In genomic region chr5:96661101-96661840, GRCh38 we compare ENCODE assay signal across 8 cellular contexts. TPM values are rescaled to one million over a fixed set of nuclear protein-coding genes. Genes with fewer than 3 reads are reported as not detected.
DNase-seq lines count a peak whose midpoint lies in the region; ATAC-seq, FAIRE-seq and TF ChIP-seq lines count a peak whose summit lies in the region.

No MANE protein-coding gene starts in this region.

- WGBS in thyroid gland, 2 donors, result 4 to 5% methylated on average over 20 of the region's 20 CpGs

- intact Hi-C loops in activated CD4-positive, alpha-beta memory T cell treated with anti-CD3 and anti-CD28 coated beads for 36 hours (cut with micrococcal nuclease), result loop anchor here (1.0 to 5.0 kb wide), 8 partner anchors 216 to 1109 kb away; partner anchors contain the start of genes ERAP2, RIOK2 and SKIC3
- intact Hi-C loops in endothelial cell of umbilical vein (cut with micrococcal nuclease) (loop anchor here (5.0 kb wide), 1 partner anchor 86 kb away; no protein-coding TSS in a partner anchor), thyroid gland (cut with DNase I) (no loop called here)

- H3K79me2 ChIP-seq in KMS-11 (ENCODE audit: insufficient read depth, low read depth) (peaks cover 31% of the 10 kb centered on the region), endothelial cell of umbilical vein (ENCODE audit: control insufficient read depth, insufficient read depth, low read length) (peaks cover 29% of the 10 kb centered on the region)

- H3K27ac Mint-ChIP-seq in activated CD4-positive, alpha-beta memory T cell treated with anti-CD3 and anti-CD28 coated beads for 36 hours, result peak overlapping the region; percentile 95

- no peak overlapping the region for H3K4me3 ChIP-seq in KMS-11 (IDR thresholded peaks at IDR 0.05; ENCODE audit: insufficient read depth, low read depth, low read length)
- H3K4me3 ChIP-seq in endothelial cell of umbilical vein (replicated peaks in 1 of 3; ENCODE audit: insufficient read depth in 1 of 3, low read depth in 1 of 3, low read length in 3 of 3), result peak overlapping the region; percentile 49 to 86 (median 84)
- H3K4me3 ChIP-seq in muscle layer of colon (ENCODE audit: low read depth in 1 of 2, low read length in 2 of 2), result peak overlapping the region; percentile 63 to 92
- H3K4me3 ChIP-seq in thyroid gland (replicated peaks in 1 of 3), result peak overlapping the region; percentile 65 to 99 (median 96)

- no peaks in the 10 kb centered on the region for H3K9me3 ChIP-seq in endothelial cell of umbilical vein (replicated peaks; ENCODE audit: control insufficient read depth, insufficient read depth, low read length)
- H3K9me3 ChIP-seq in muscle layer of colon (ENCODE audit: low read length), result no peaks in the 10 kb centered on the region
- no peaks in the 10 kb centered on the region for H3K9me3 ChIP-seq in thyroid gland

- TF ChIP-seq CTCF in KMS-11 (conservative IDR thresholded peaks at IDR 0.05; ENCODE audit: low read depth, low read length) (no peak), endothelial cell of umbilical vein (IDR thresholded peaks at IDR 0.05; ENCODE audit: extremely low read depth in 1 of 2, insufficient read depth in 1 of 2, low read depth in 1 of 2, low read length in 2 of 2) (no peak), thyroid gland (IDR thresholded peaks at IDR 0.05) (no peak)

- FAIRE-seq in endothelial cell of umbilical vein (lab: Jason Lieb, UNC), result peak; percentile 70

- H3K4me3 Mint-ChIP-seq in activated CD4-positive, alpha-beta memory T cell treated with anti-CD3 and anti-CD28 coated beads for 36 hours, result peak overlapping the region; percentile 99

- peak overlapping the region; percentile 89 for H3K4me2 ChIP-seq in KMS-11
- H3K4me2 ChIP-seq in endothelial cell of umbilical vein (ENCODE audit: insufficient read depth, low read length), result peak overlapping the region; percentile 91

- POLR2A ChIA-PET in activated CD4-positive, alpha-beta memory T cell treated with anti-CD3 and anti-CD28 coated beads for 36 hours (lab: Charles Lee), result interaction anchor here (0.5 to 2.7 kb wide), 7 partner anchors 10 to 792 kb away, joined by 3 to 21 read pairs (median 7); partner anchors contain the start of gene ERAP1
- POLR2A ChIA-PET in endothelial cell of umbilical vein (lab: Charles Lee), result no interaction called here

- TF ChIP-seq POLR2A in endothelial cell of umbilical vein (IDR thresholded peaks at IDR 0.05; ENCODE audit: low read depth, low read length), result no peak
- no peak for TF ChIP-seq POLR2A in thyroid gland (IDR thresholded peaks at IDR 0.05)

- H3K4me1 ChIP-seq in KMS-11 (ENCODE audit: low read depth, poor library complexity, severe bottlenecking) (peaks cover 62% of the 10 kb centered on the region), endothelial cell of umbilical vein (ENCODE audit: control insufficient read depth, extremely low read depth, insufficient read depth, low read length) (peaks cover 20% of the 10 kb centered on the region), muscle layer of colon (ENCODE audit: insufficient read depth, low read length) (peaks cover 34% of the 10 kb centered on the region), thyroid gland (peaks cover 0 to 7% of the 10 kb centered on the region in 2 donors)

- H3K27ac ChIP-seq in KMS-11 (peak overlapping the region; percentile 77), endothelial cell of umbilical vein (ENCODE audit: insufficient read depth, low read depth, low read length) (peak overlapping the region; percentile 47), muscle layer of colon (ENCODE audit: low read depth, low read length) (peak overlapping the region; percentile 82), thyroid gland (peak overlapping the region; percentile 92 to 99 (median 97))

- ATAC-seq in GM21360 (IDR thresholded peaks at IDR 0.05; ENCODE audit: unreplicated experiment), result peak; percentile 22

- H3K27me3 Mint-ChIP-seq in activated CD4-positive, alpha-beta memory T cell treated with anti-CD3 and anti-CD28 coated beads for 36 hours, result peaks cover 23% of the 10 kb centered on the region

- BruUV-seq in endothelial cell of umbilical vein (replicated peaks; lab: Mats Ljungman, UMichigan), result TSS peak; percentile 49

- H3K36me3 ChIP-seq in KMS-11 (ENCODE audit: insufficient read depth), result no peaks in the 10 kb centered on the region
- no peaks in the 10 kb centered on the region for H3K36me3 ChIP-seq in endothelial cell of umbilical vein (ENCODE audit: control insufficient read depth in 2 of 2, extremely low read depth in 1 of 2, insufficient read depth in 2 of 2, low read length in 2 of 2)
- no peaks in the 10 kb centered on the region for H3K36me3 ChIP-seq in muscle layer of colon (ENCODE audit: insufficient read depth, low read length)
- no peaks in the 10 kb centered on the region for H3K36me3 ChIP-seq in thyroid gland

- peaks cover 4% of the 10 kb centered on the region for H3K36me3 Mint-ChIP-seq in activated CD4-positive, alpha-beta memory T cell treated with anti-CD3 and anti-CD28 coated beads for 36 hours

- no peaks in the 10 kb centered on the region for H3K9me3 Mint-ChIP-seq in activated CD4-positive, alpha-beta memory T cell treated with anti-CD3 and anti-CD28 coated beads for 36 hours

- H2AFZ ChIP-seq in KMS-11 (ENCODE audit: low read depth) (peak overlapping the region; percentile 80), endothelial cell of umbilical vein (ENCODE audit: low read depth, low read length) (peak overlapping the region; percentile 83)

- H3K27me3 ChIP-seq in KMS-11 (ENCODE audit: insufficient read depth, low read depth) (no peaks in the 10 kb centered on the region), endothelial cell of umbilical vein (ENCODE audit: control insufficient read depth in 2 of 2, insufficient read depth in 2 of 2, low read length in 2 of 2) (no peaks in the 10 kb centered on the region), muscle layer of colon (ENCODE audit: control insufficient read depth in 1 of 2, insufficient read depth in 2 of 2, low read length in 2 of 2) (no peaks in the 10 kb centered on the region), thyroid gland (no peaks in the 10 kb centered on the region)

- no peaks in the 10 kb centered on the region for H3K9me1 ChIP-seq in endothelial cell of umbilical vein (replicated peaks; ENCODE audit: control insufficient read depth, extremely low read depth, insufficient read depth, low read length)

- peak overlapping the region; percentile 48 for H3K9ac ChIP-seq in KMS-11
- peak overlapping the region; percentile 79 for H3K9ac ChIP-seq in endothelial cell of umbilical vein (replicated peaks; ENCODE audit: extremely low read depth, insufficient read depth, low read length)
- H3K9ac ChIP-seq in muscle layer of colon (ENCODE audit: low read length), result peak overlapping the region; percentile 79

- DNase-seq in C1 segment of cervical spinal cord (lab: John Stamatoyannopoulos, UW) (peak in 8 of 14 donors; percentile 10 to 61 (median 30)), endothelial cell of umbilical vein (ENCODE audit: low read depth, low spot score) (peak; percentile 76), thyroid gland (peak; percentile 32 to 34), ecto neural progenitor cell (ENCODE audit: low spot score) (no peak)
- peak; percentile 62 for DNase-seq in activated CD4-positive, alpha-beta memory T cell treated with anti-CD3 and anti-CD28 coated beads for 36 hours

- H4K20me1 ChIP-seq in KMS-11 (ENCODE audit: insufficient read depth), result no peaks in the 10 kb centered on the region; the same call in 1 of the 2 replicates
- no peaks in the 10 kb centered on the region for H4K20me1 ChIP-seq in endothelial cell of umbilical vein (replicated peaks; ENCODE audit: control insufficient read depth, extremely low read depth, insufficient read depth, low read length)

- dilution Hi-C loops in endothelial cell of umbilical vein (cut with MboI; ENCODE audit: extremely low pct_ligation_motif_present, low sequenced_read_pairs), result no loop called here

- H3K4me1 Mint-ChIP-seq in activated CD4-positive, alpha-beta memory T cell treated with anti-CD3 and anti-CD28 coated beads for 36 hours (ENCODE audit: low read depth), result peaks cover 47% of the 10 kb centered on the region

- CTCF ChIA-PET in activated CD4-positive, alpha-beta memory T cell treated with anti-CD3 and anti-CD28 coated beads for 36 hours (lab: Charles Lee), result interaction anchor here (1.4 to 2.2 kb wide), 4 partner anchors 9 to 316 kb away, joined by 3 to 6 read pairs (median 4); no protein-coding TSS in a partner anchor
- CTCF ChIA-PET in endothelial cell of umbilical vein (lab: Charles Lee), result interaction anchor here (1.2 to 4.1 kb wide), 9 partner anchors 10 to 316 kb away, joined by 3 to 29 read pairs (median 5); no protein-coding TSS in a partner anchor

TF ChIP-seq in endothelial cell of umbilical vein, 7 proteins besides CTCF, POLR2A, EP300 and RAD21:
- no peak for TF ChIP-seq GATA2 (IDR thresholded peaks at IDR 0.05; ENCODE audit: insufficient read depth, insufficient read length, low read depth, low read length)

RNA-seq across cellular contexts. Expression of gene CAST, which starts 0.9 kb away (rescaled TPM):
- total RNA-seq in activated CD4-positive, alpha-beta memory T cell treated with anti-CD3 and anti-CD28 coated beads for 36 hours, result 100 to 1,000 TPM; 155 to 162 TPM
- total RNA-seq in endothelial cell of umbilical vein (172 and 194 TPM in 2 replicates), thyroid gland (100 to 1,000 TPM; 177 to 278 (median 236) TPM)
- 20.8 and 33.7 TPM in 2 replicates for polyA plus RNA-seq in endothelial cell of umbilical vein
- 72.2 and 79.1 TPM in 2 replicates for polyA plus RNA-seq in endothelial cell of umbilical vein (2011; cell fraction: cytosol; rRNA removed)
- 111 and 150 TPM in 2 replicates for polyA plus RNA-seq in endothelial cell of umbilical vein (2011; cell fraction: nucleus; rRNA removed)
- 108 and 138 TPM in 2 replicates for polyA plus RNA-seq in endothelial cell of umbilical vein (2012)
- polyA minus RNA-seq in endothelial cell of umbilical vein, result 47.1 and 55.6 TPM in 2 replicates
- polyA minus RNA-seq in endothelial cell of umbilical vein (2011; cell fraction: cytosol; rRNA and poly(A)+ RNA removed), result 86.2 TPM
- 166 and 205 TPM in 2 replicates for polyA minus RNA-seq in endothelial cell of umbilical vein (2011; cell fraction: nucleus; rRNA and poly(A)+ RNA removed)

Comparison
In these comparisons a context has a peak if more than half of its experiments do, and no peak if none do; other contexts are left out.
1. H3K27ac ChIP-seq: peak in every context shown above with its lines; median percentile 97 in thyroid gland; 82 in muscle layer of colon; 77 in KMS-11; 47 in endothelial cell of umbilical vein.